8 cellular contexts compared by ENCODE assay signal in genomic region chr4:174318829-174319764, GRCh38. TPM values are rescaled to one million over a fixed set of nuclear protein-coding genes. Genes with fewer than 3 reads are reported as not detected.
DNase-seq lines count a peak whose midpoint lies in the region; ATAC-seq and TF ChIP-seq lines count a peak whose summit lies in the region.

No MANE protein-coding gene starts in this region.

- TF ChIP-seq EP300 in sigmoid colon (IDR thresholded peaks at IDR 0.05), result no peak

- H3K4me1 ChIP-seq in PC-3 (ENCODE audit: insufficient read depth, low read length) (peaks cover 17% of the 10 kb centered on the region), sigmoid colon (peaks cover 0 to 25% (median 0%) of the 10 kb centered on the region in 4 donors)

- no peaks in the 10 kb centered on the region for H3K9me2 ChIP-seq in PC-3 (replicated peaks; ENCODE audit: low read length)

- POLR2A ChIA-PET in PC-3 (lab: Charles Lee; ENCODE audit: unreplicated experiment), result interaction anchor here (0.6 kb wide), 1 partner anchor 75 kb away, joined by 3 read pairs; no protein-coding TSS in a partner anchor

- H2AFZ ChIP-seq in PC-3 (ENCODE audit: low read length), result no peak overlapping the region

- DNase-seq in DMS114 treated with DMSO at 0.1 percent for 48 hours (lab: John Stamatoyannopoulos, UW; ENCODE audit: unreplicated experiment), result peak; percentile 18
- peak; percentile 45 for DNase-seq in PC-3
- DNase-seq in fibroblast of peridontal ligament (ENCODE audit: extremely low read depth), result peak; percentile 73
- DNase-seq in sigmoid colon, result no peak
- DNase-seq in stimulated activated CD8-positive, alpha-beta memory T cell treated with anti-CD3 and anti-CD28 coated beads, Interleukin-4, amount 100 ng/mL, for 48 hours, result no peak
- no peak for DNase-seq in activated gamma-delta T cell treated with Interleukin-2 at 50 U/mL for 16 hours
- no peak for DNase-seq in NK-92 treated with Interleukin-12 subunit alpha and Interleukin-12 subunit beta, amount 100 ng/mL, for 24 hours (lab: John Stamatoyannopoulos, UW)

- H3K9me3 ChIP-seq in PC-3 (ENCODE audit: low read length) (no peaks in the 10 kb centered on the region), sigmoid colon (no peaks in the 10 kb centered on the region)

- no peaks in the 10 kb centered on the region for H3K27me3 ChIP-seq in PC-3 (ENCODE audit: low read length)
- no peaks in the 10 kb centered on the region for H3K27me3 ChIP-seq in sigmoid colon

- H3K36me3 ChIP-seq in PC-3 (ENCODE audit: low read depth, low read length) (no peaks in the 10 kb centered on the region; the same call in 1 of the 2 replicates), sigmoid colon (no peaks in the 10 kb centered on the region)

- no peak overlapping the region for H3K27ac ChIP-seq in PC-3 (ENCODE audit: low read length)
- peak overlapping the region in 1 of 4 donors; percentile 17 for H3K27ac ChIP-seq in sigmoid colon

- BruUV-seq in PC-3 (replicated peaks; lab: Mats Ljungman, UMichigan), result no TSS peak

- no peaks in the 10 kb centered on the region for H3F3A ChIP-seq in PC-3 (ENCODE audit: low read length, unreplicated experiment)

- no peak overlapping the region for H3K4me3 ChIP-seq in PC-3 (ENCODE audit: low read length)
- H3K4me3 ChIP-seq in sigmoid colon, result no peak overlapping the region

- H3K79me2 ChIP-seq in PC-3 (ENCODE audit: low read length), result no peaks in the 10 kb centered on the region

- H3K4me2 ChIP-seq in PC-3 (ENCODE audit: low read length), result no peak overlapping the region

- H3K9ac ChIP-seq in PC-3 (ENCODE audit: low read length), result no peak overlapping the region

- CTCF ChIA-PET in PC-3 (lab: Charles Lee), result interaction anchor here (0.6 to 0.7 kb wide), 3 partner anchors 59 to 160 kb away, joined by 3 to 4 read pairs (median 3); no protein-coding TSS in a partner anchor

- no peaks in the 10 kb centered on the region for H4K20me1 ChIP-seq in PC-3 (ENCODE audit: low read length)

- WGBS in sigmoid colon, 2 donors, result 78 to 87% methylated on average over 8 of the region's 8 CpGs

- no peak for TF ChIP-seq POLR2A in sigmoid colon (IDR thresholded peaks at IDR 0.05)

- peak; percentile 81 for TF ChIP-seq CTCF in PC-3 (conservative IDR thresholded peaks at IDR 0.05; ENCODE audit: low read depth, low read length)
- peak in 3 of 4 experiments; percentile 59 to 79 (median 70) for TF ChIP-seq CTCF in sigmoid colon (IDR thresholded peaks at IDR 0.05)

- ATAC-seq in GM21737 (IDR thresholded peaks at IDR 0.05; ENCODE audit: unreplicated experiment) (peak; percentile 53), PC-3 (no peak)

- intact Hi-C loops in PC-3 (cut with micrococcal nuclease), result loop anchor here (1.0 to 5.0 kb wide), 3 partner anchors 42 to 162 kb away; no protein-coding TSS in a partner anchor
- intact Hi-C loops in sigmoid colon (cut with DNase I), result loop anchor here (2.0 to 10.0 kb wide), 4 partner anchors 162 to 1004 kb away; no protein-coding TSS in a partner anchor

RNA-seq across cellular contexts. Expression of gene CEP44, which starts 35.4 kb away (rescaled TPM):
- total RNA-seq in PC-3 (2014; rRNA removed) (8.1 and 8.4 TPM in 2 replicates), sigmoid colon (10 to 100 TPM; 24.6 to 47.4 (median 30.1) TPM)
- 1 to 10 TPM; 3.9 to 6.5 (median 4.2) TPM for polyA plus RNA-seq in sigmoid colon

RNA-seq across cellular contexts. Expression of gene FBXO8, which starts 35.6 kb away (rescaled TPM):
- total RNA-seq in PC-3 (2014; rRNA removed) (8.2 and 12.9 TPM in 2 replicates), sigmoid colon (10 to 100 TPM; 42.8 to 68.8 (median 55.8) TPM)
- 10 to 100 TPM; 14.5 to 36.5 (median 34.2) TPM for polyA plus RNA-seq in sigmoid colon

Comparison
In these comparisons a context has a peak if more than half of its experiments do, and no peak if none do; other contexts are left out.
1. DNase-seq: peak in DMS114 treated with DMSO at 0.1 percent for 48 hours (single experiment), PC-3 (single experiment) and fibroblast of peridontal ligament (single experiment); none in sigmoid colon (single experiment), stimulated activated CD8-positive, alpha-beta memory T cell treated with anti-CD3 and anti-CD28 coated beads, Interleukin-4, amount 100 ng/mL, for 48 hours (single experiment), activated gamma-delta T cell treated with Interleukin-2 at 50 U/mL for 16 hours (single experiment) and NK-92 treated with Interleukin-12 subunit alpha and Interleukin-12 subunit beta, amount 100 ng/mL, for 24 hours (single experiment).